Comparison of ENCODE assay signal across 8 cellular contexts in the genomic region with DNA sequence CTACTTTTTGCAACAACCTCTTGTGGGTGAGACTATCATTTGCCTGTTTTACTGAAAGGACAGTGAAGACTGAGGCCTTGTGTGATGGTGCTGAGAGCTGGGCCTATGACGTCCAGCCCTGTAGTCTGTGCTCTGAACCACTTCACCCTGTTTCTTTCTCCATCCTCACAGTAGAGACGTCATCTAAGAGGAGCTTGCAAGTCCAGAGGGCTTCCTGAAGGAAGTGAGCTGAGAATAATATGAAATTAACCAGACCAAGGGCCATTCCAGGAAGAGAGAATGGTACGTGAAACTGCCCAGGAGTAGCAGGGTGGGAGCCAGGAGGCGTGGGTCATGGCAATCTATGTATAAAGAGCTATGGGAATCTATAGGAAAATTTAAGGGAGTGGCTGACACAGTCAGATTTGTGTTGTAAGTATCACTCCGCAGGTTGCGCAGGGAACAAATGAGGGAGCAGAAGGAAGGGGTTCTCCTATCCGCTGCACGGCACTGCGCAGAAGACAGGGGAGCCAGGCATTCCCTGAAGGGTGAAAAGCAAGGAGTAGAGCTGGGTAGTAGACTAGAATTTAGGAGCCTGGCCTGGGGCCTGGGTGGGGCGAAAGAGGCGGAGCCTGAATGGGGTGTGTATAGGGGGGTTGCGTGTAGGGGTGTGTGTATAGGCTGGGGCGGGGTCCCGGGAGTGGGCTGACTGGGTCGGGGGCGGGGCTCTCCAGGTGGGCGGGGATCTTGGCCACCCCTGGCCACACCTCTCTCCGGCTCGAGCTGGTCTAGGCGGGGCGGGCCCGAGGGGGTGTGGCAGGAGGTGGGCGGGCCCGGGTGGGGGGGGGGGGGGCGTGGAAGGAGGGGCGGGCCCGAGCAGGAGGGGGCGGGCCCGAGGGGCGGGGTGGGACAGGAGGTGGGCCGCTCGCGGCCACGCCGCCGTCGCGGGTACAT. TPM values are rescaled to one million over a fixed set of nuclear protein-coding genes. Genes with fewer than 3 reads are reported as not detected.
DNase-seq lines count a peak whose midpoint lies in the region; ATAC-seq and TF ChIP-seq lines count a peak whose summit lies in the region.

Gene FGFR4, plus strand, starts transcription at position 931 of the 933 bp plus-strand sequence. CDS start 2,688 bp downstream, outside the sequence.

- CTCF ChIA-PET in PC-9 (lab: Charles Lee) = interaction anchor here (0.6 to 1.4 kb wide), 5 partner anchors 15 to 425 kb away, joined by 3 to 6 read pairs (median 4); no protein-coding TSS in a partner anchor

- H2AFZ ChIP-seq in PC-9 = peak within 1 kb of the TSS; percentile 91

- H3K4me1 ChIP-seq in PC-9 (replicated peaks; ENCODE audit: insufficient read depth) = no peaks in the 10 kb centered on the region
- no peaks in the 10 kb centered on the region for H3K4me1 ChIP-seq in cardiac muscle cell (ENCODE audit: low read depth)

- H3K36me3 ChIP-seq in PC-9 (ENCODE audit: low read depth) = no peaks in the 10 kb centered on the region
- H3K36me3 ChIP-seq in cardiac muscle cell = no peaks in the 10 kb centered on the region

- H3K9me3 ChIP-seq in PC-9 (ENCODE audit: insufficient read depth, low read depth) = no peaks in the 10 kb centered on the region
- no peaks in the 10 kb centered on the region for H3K9me3 ChIP-seq in cardiac muscle cell (ENCODE audit: low read depth)

- H3K27ac ChIP-seq in PC-9 (no peak within 1 kb of the TSS), cardiac muscle cell (no peak within 1 kb of the TSS)

- H3K4me2 ChIP-seq in PC-9 = peak within 1 kb of the TSS; percentile 74

- H3K27me3 ChIP-seq in PC-9 (ENCODE audit: insufficient read depth, low read depth) (0 out of 2 replicates have a peak, but pooled peaks cover 5% of the 10 kb centered on the region), cardiac muscle cell (peaks cover 20% of the 10 kb centered on the region)

- POLR2A ChIA-PET in PC-9 (lab: Charles Lee; ENCODE audit: unreplicated experiment) = interaction anchor here (0.5 to 0.7 kb wide), 5 partner anchors 23 to 548 kb away, joined by 3 to 11 read pairs (median 6); no protein-coding TSS in a partner anchor

- H3K4me3 ChIP-seq in PC-9 (peak within 1 kb of the TSS; percentile 65), cardiac muscle cell (peak within 1 kb of the TSS; percentile 11)

- TF ChIP-seq CTCF in PC-9 (conservative IDR thresholded peaks at IDR 0.05) = no peak
- no peak for TF ChIP-seq CTCF in cardiac muscle cell (IDR thresholded peaks at IDR 0.05; ENCODE audit: low read depth, low read length)

- BruUV-seq in PC-9 (replicated peaks; lab: Mats Ljungman, UMichigan) = no TSS peak

- H3K9me2 ChIP-seq in PC-9 (ENCODE audit: insufficient read depth) = no peaks in the 10 kb centered on the region

- peak; percentile 72 for DNase-seq in ACHN
- DNase-seq in PC-9 = peak; percentile 65 to 72
- peak; percentile 48 for DNase-seq in activated gamma-delta T cell (lab: John Stamatoyannopoulos, UW)
- peak; percentile 73 to 82 for DNase-seq in cardiac muscle cell (ENCODE audit: low read depth in 1 of 2, low spot score in 1 of 2)
- DNase-seq in renal cortical epithelial cell (ENCODE audit: low read depth) = peak; percentile 25
- no peak for DNase-seq in NCI-H1694 (lab: John Stamatoyannopoulos, UW)

- H3F3A ChIP-seq in PC-9 (ENCODE audit: insufficient read depth, low read depth) = peaks cover 28% of the 10 kb centered on the region; the same call in 1 of the 2 replicates

- ATAC-seq in GM18861 (IDR thresholded peaks at IDR 0.05; ENCODE audit: unreplicated experiment) (peak; percentile 10), HG03196 (IDR thresholded peaks at IDR 0.05; ENCODE audit: unreplicated experiment) (peak; percentile 24)

- in situ Hi-C loops in ACHN (cut with HindIII; ENCODE audit: low pct_ligation_motif_present, low pct_unique_long_range_greater_than_20kb, low sequenced_read_pairs) = no loop called here

- H4K20me1 ChIP-seq in PC-9 (ENCODE audit: insufficient read depth) = no peaks in the 10 kb centered on the region

- H3K79me2 ChIP-seq in PC-9 (ENCODE audit: low read depth) = no peaks in the 10 kb centered on the region

- intact Hi-C loops in PC-9 (cut with micrococcal nuclease; ENCODE audit: unreplicated experiment) = loop anchor here (2.0 to 5.0 kb wide), 2 partner anchors 264 to 439 kb away; partner anchors contain the start of gene TSPAN17

RNA-seq across cellular contexts. Expression of gene FGFR4, which starts in this region (rescaled TPM):
- total RNA-seq in PC-9 (2021) (14.7 and 16.7 TPM in 2 replicates), cardiac muscle cell (1.1 and 2.8 TPM in 2 replicates), renal cortical epithelial cell (14.1 and 35.2 TPM in 2 replicates)
- 0.96 and 1.8 TPM in 2 replicates for polyA plus RNA-seq in cardiac muscle cell
